In the genomic region with DNA sequence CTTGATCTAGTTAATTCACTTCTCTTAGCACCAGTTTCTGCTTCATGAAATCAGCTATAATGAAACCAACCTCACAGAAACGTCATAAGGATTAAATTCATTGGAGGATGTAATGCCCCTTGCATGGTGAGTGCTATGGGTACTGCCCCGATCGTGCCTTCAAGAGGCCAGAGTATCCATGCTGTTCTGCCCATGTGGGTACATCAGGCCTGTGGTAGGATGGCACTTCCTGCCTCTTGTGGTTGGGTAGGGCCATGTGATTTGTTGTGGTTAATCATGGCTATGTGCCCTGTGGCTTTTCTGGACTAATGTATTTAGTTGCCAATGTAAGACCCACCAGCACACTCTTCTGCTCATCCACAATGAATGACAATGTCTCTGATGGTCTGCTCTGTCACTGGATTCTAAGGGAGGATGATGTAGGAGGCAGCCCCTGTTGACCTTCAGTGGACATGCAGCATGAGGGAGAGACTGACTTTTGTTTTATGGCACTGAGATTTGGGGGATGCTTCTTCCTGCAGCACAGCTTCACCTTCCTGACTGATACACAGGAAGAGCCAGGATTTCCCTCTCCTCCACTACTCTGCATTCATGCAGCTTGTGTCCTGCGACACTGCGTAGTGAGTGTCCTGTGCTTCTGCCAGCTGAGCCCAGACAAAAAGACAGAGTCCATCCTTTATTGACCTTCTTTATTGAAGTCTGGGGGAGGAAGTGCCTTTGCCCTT, we compare ENCODE assay signal across 1 cellular context.
TF ChIP-seq lines count a peak whose summit lies in the region.

No MANE protein-coding gene starts in this region.

TF ChIP-seq in GM23338, 12 proteins besides CTCF, POLR2A, EP300 and RAD21:
- TF ChIP-seq, protein P1, sequence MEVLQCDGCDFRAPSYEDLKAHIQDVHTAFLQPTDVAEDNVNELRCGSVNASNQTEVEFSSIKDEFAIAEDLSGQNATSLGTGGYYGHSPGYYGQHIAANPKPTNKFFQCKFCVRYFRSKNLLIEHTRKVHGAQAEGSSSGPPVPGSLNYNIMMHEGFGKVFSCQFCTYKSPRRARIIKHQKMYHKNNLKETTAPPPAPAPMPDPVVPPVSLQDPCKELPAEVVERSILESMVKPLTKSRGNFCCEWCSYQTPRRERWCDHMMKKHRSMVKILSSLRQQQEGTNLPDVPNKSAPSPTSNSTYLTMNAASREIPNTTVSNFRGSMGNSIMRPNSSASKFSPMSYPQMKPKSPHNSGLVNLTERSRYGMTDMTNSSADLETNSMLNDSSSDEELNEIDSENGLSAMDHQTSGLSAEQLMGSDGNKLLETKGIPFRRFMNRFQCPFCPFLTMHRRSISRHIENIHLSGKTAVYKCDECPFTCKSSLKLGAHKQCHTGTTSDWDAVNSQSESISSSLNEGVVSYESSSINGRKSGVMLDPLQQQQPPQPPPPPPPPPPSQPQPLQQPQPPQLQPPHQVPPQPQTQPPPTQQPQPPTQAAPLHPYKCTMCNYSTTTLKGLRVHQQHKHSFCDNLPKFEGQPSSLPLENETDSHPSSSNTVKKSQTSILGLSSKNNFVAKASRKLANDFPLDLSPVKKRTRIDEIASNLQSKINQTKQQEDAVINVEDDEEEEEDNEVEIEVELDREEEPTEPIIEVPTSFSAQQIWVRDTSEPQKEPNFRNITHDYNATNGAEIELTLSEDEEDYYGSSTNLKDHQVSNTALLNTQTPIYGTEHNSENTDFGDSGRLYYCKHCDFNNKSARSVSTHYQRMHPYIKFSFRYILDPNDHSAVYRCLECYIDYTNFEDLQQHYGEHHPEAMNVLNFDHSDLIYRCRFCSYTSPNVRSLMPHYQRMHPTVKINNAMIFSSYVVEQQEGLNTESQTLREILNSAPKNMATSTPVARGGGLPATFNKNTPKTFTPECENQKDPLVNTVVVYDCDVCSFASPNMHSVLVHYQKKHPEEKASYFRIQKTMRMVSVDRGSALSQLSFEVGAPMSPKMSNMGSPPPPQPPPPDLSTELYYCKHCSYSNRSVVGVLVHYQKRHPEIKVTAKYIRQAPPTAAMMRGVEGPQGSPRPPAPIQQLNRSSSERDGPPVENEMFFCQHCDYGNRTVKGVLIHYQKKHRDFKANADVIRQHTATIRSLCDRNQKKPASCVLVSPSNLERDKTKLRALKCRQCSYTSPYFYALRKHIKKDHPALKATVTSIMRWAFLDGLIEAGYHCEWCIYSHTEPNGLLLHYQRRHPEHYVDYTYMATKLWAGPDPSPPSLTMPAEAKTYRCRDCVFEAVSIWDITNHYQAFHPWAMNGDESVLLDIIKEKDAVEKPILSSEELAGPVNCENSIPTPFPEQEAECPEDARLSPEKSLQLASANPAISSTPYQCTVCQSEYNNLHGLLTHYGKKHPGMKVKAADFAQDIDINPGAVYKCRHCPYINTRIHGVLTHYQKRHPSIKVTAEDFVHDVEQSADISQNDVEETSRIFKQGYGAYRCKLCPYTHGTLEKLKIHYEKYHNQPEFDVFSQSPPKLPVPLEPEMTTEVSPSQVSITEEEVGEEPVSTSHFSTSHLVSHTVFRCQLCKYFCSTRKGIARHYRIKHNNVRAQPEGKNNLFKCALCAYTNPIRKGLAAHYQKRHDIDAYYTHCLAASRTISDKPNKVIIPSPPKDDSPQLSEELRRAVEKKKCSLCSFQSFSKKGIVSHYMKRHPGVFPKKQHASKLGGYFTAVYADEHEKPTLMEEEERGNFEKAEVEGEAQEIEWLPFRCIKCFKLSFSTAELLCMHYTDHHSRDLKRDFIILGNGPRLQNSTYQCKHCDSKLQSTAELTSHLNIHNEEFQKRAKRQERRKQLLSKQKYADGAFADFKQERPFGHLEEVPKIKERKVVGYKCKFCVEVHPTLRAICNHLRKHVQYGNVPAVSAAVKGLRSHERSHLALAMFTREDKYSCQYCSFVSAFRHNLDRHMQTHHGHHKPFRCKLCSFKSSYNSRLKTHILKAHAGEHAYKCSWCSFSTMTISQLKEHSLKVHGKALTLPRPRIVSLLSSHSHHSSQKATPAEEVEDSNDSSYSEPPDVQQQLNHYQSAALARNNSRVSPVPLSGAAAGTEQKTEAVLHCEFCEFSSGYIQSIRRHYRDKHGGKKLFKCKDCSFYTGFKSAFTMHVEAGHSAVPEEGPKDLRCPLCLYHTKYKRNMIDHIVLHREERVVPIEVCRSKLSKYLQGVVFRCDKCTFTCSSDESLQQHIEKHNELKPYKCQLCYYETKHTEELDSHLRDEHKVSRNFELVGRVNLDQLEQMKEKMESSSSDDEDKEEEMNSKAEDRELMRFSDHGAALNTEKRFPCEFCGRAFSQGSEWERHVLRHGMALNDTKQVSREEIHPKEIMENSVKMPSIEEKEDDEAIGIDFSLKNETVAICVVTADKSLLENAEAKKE (CRISPR knock-in tag; IDR thresholded peaks at IDR 0.05) = no peak
- TF ChIP-seq NANOG (IDR thresholded peaks at IDR 0.05; ENCODE audit: borderline replicate concordance) (no peak), JUNB (IDR thresholded peaks at IDR 0.05; ENCODE audit: unreplicated experiment) (no peak), POLR2AphosphoS5 (IDR thresholded peaks at IDR 0.05; ENCODE audit: low read depth) (no peak), ZNF114 (CRISPR knock-in tag; IDR thresholded peaks at IDR 0.05) (no peak), EZH2phosphoT487 (IDR thresholded peaks at IDR 0.05; ENCODE audit: unreplicated experiment) (no peak), CREB1 (CRISPR knock-in tag; IDR thresholded peaks at IDR 0.05; ENCODE audit: low read depth) (no peak), EZH2 (IDR thresholded peaks at IDR 0.05; ENCODE audit: low read depth, unreplicated experiment) (no peak), STAT1 (IDR thresholded peaks at IDR 0.05; ENCODE audit: unreplicated experiment) (no peak), REST (IDR thresholded peaks at IDR 0.05; ENCODE audit: unreplicated experiment) (no peak), ZNF331 (CRISPR knock-in tag; IDR thresholded peaks at IDR 0.05; ENCODE audit: low read depth) (no peak)
- TF ChIP-seq, protein P2, sequence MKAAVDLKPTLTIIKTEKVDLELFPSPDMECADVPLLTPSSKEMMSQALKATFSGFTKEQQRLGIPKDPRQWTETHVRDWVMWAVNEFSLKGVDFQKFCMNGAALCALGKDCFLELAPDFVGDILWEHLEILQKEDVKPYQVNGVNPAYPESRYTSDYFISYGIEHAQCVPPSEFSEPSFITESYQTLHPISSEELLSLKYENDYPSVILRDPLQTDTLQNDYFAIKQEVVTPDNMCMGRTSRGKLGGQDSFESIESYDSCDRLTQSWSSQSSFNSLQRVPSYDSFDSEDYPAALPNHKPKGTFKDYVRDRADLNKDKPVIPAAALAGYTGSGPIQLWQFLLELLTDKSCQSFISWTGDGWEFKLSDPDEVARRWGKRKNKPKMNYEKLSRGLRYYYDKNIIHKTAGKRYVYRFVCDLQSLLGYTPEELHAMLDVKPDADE (IDR thresholded peaks at IDR 0.05) = no peak
